In genomic region chr12:6229823-6230222, GRCh38 we compare ENCODE assay signal across 8 cellular contexts. TPM values are rescaled to one million over a fixed set of nuclear protein-coding genes. Genes with fewer than 3 reads are reported as not detected.
DNase-seq lines count a peak whose midpoint lies in the region; ATAC-seq and TF ChIP-seq lines count a peak whose summit lies in the region.

No MANE protein-coding gene starts in this region.

- no peak overlapping the region for H3K4me3 Mint-ChIP-seq in CD8-positive, alpha-beta memory T cell
- H3K4me3 Mint-ChIP-seq in natural killer cell, result no peak overlapping the region

- no peaks in the 10 kb centered on the region for H3K9me3 Mint-ChIP-seq in CD8-positive, alpha-beta memory T cell
- H3K9me3 Mint-ChIP-seq in natural killer cell, result no peaks in the 10 kb centered on the region

- H3K4me1 Mint-ChIP-seq in CD8-positive, alpha-beta memory T cell, result peaks cover 23 to 34% (median 26%) of the 10 kb centered on the region in 3 donors
- H3K4me1 Mint-ChIP-seq in natural killer cell, result peaks cover 24% of the 10 kb centered on the region in 2 donors

- intact Hi-C loops in natural killer cell (cut with micrococcal nuclease), result no loop called here

- no peak for DNase-seq in CD8-positive, alpha-beta memory T cell
- DNase-seq in RWPE1 (ENCODE audit: low spot score) (no peak), epithelial cell of esophagus (ENCODE audit: low read depth) (peak; percentile 78), natural killer cell (no peak), DMS53 (lab: John Stamatoyannopoulos, UW) (no peak)

- peaks cover 27% of the 10 kb centered on the region for H3K4me1 ChIP-seq in CD8-positive, alpha-beta memory T cell (ENCODE audit: insufficient read depth, low read length)
- H3K4me1 ChIP-seq in neutrophil (ENCODE audit: control insufficient read depth in 1 of 2, insufficient read depth in 1 of 2, low read depth in 1 of 2, low read length in 1 of 2), result peaks cover 49 to 52% of the 10 kb centered on the region in 2 experiments

- no peaks in the 10 kb centered on the region for H3K36me3 ChIP-seq in CD8-positive, alpha-beta memory T cell (ENCODE audit: insufficient read depth, low read length)
- no peaks in the 10 kb centered on the region for H3K36me3 ChIP-seq in neutrophil

- CTCF ChIA-PET in CD8-positive, alpha-beta memory T cell (lab: Charles Lee), result interaction anchor here (1.0 to 3.7 kb wide), 6 partner anchors 16 to 114 kb away, joined by 3 to 20 read pairs (median 4); partner anchors contain the start of gene CD9
- CTCF ChIA-PET in RWPE1 (lab: Yijun Ruan, JAX), result interaction anchor here (2.2 kb wide), 1 partner anchor 49 kb away, joined by 11 read pairs; no protein-coding TSS in a partner anchor

- H3K36me3 Mint-ChIP-seq in CD8-positive, alpha-beta memory T cell, result no peaks in the 10 kb centered on the region
- no peaks in the 10 kb centered on the region for H3K36me3 Mint-ChIP-seq in natural killer cell

- H3K27ac ChIP-seq in CD8-positive, alpha-beta memory T cell (ENCODE audit: low read depth, low read length), result no peak overlapping the region
- H3K27ac ChIP-seq in RWPE1, result peak overlapping the region; percentile 97
- peak overlapping the region; percentile 79 for H3K27ac ChIP-seq in neutrophil

- ATAC-seq in natural killer cell, result no peak
- ATAC-seq in GM21737 (IDR thresholded peaks at IDR 0.05; ENCODE audit: unreplicated experiment), result no peak
- no peak for ATAC-seq in HG03521 (IDR thresholded peaks at IDR 0.05; ENCODE audit: unreplicated experiment)

- peak overlapping the region in 5 of 8 donors; percentile 79 to 98 (median 93) for H3K27ac Mint-ChIP-seq in CD8-positive, alpha-beta memory T cell
- H3K27ac Mint-ChIP-seq in natural killer cell, result peak overlapping the region in 1 of 2 donors; percentile 92

- TF ChIP-seq CTCF in RWPE1 (conservative IDR thresholded peaks at IDR 0.05; ENCODE audit: low read depth) (no peak), epithelial cell of esophagus (IDR thresholded peaks at IDR 0.05; ENCODE audit: insufficient read depth, low read depth, low read length, missing control alignments) (no peak), neutrophil (IDR thresholded peaks at IDR 0.05) (no peak), natural killer cell (IDR thresholded peaks at IDR 0.05) (no peak)

- peaks cover 0 to 2% of the 10 kb centered on the region in 2 donors for H3K27me3 Mint-ChIP-seq in CD8-positive, alpha-beta memory T cell
- peaks cover 0 to 4% of the 10 kb centered on the region in 2 donors for H3K27me3 Mint-ChIP-seq in natural killer cell (ENCODE audit: low read depth in 2 of 2)

- no peaks in the 10 kb centered on the region for H3K27me3 ChIP-seq in CD8-positive, alpha-beta memory T cell (ENCODE audit: insufficient read depth, low read length, poor library complexity, severe bottlenecking)
- H3K27me3 ChIP-seq in neutrophil, result no peaks in the 10 kb centered on the region

- POLR2A ChIA-PET in CD8-positive, alpha-beta memory T cell (lab: Charles Lee), result interaction anchor here (0.6 kb wide), 1 partner anchor 67 kb away, joined by 3 read pairs; no protein-coding TSS in a partner anchor
- POLR2A ChIA-PET in RWPE1 (lab: Yijun Ruan, JAX; ENCODE audit: low non-redundant PET), result no interaction called here

- H3K9me3 ChIP-seq in CD8-positive, alpha-beta memory T cell (ENCODE audit: low read length), result no peaks in the 10 kb centered on the region
- H3K9me3 ChIP-seq in neutrophil, result no peaks in the 10 kb centered on the region

- no peak overlapping the region for H3K4me3 ChIP-seq in CD8-positive, alpha-beta memory T cell (ENCODE audit: low read length)
- H3K4me3 ChIP-seq in epithelial cell of esophagus (ENCODE audit: low read length) (no peak overlapping the region), neutrophil (ENCODE audit: low read depth in 1 of 2, low read length in 1 of 2) (no peak overlapping the region)

RNA-seq across cellular contexts. Expression of gene CD9, which starts 29.6 kb away (rescaled TPM):
- 10 to 100 TPM; 13.5 to 16.2 TPM for total RNA-seq in CD8-positive, alpha-beta memory T cell
- polyA plus RNA-seq in CD8-positive, alpha-beta memory T cell, result 6.9 TPM
- total RNA-seq in natural killer cell, result 10 to 100 TPM in 1 of 3 donors, 1 to 10 TPM in 2; 2.1 to 55.9 (median 8.0) TPM
